14 cellular contexts compared by ENCODE assay signal in the genomic region with DNA sequence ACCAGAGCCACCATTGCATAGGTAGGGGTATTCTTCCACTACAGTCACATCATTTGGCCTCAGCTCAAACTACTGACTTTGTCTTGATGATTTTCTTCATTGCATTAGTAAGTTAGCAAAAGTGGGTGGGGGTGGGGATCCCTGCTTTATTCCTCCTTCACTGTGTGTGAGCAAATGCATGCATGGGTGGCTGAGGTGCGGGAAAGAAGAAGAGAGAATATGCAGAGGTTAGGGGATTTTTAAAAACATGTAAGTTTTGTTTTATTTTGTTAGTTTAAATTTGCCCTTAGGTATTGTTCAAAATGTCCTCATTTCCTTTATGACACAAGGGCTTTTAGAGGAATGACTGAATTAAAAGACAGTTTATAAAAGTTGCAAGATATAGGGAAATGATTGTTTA.
DNase-seq lines count a peak whose midpoint lies in the region; ATAC-seq and TF ChIP-seq lines count a peak whose summit lies in the region.
"Had no signal": no experiment of that assay in that cellular context is flagged by ENCODE, and none has a peak within 500 bp of the region (broad histone marks: within the 10 kb centered on the region; RNA-seq: fewer than 3 reads in every experiment).

No MANE protein-coding gene starts in this region.

- peaks cover 21% of the 10 kb centered on the region for H3K4me1 Mint-ChIP-seq in GM23338
- peaks cover 41% of the 10 kb centered on the region for H3K4me1 Mint-ChIP-seq in mesothelial cell of epicardium

- H3K4me3 Mint-ChIP-seq in GM23338 (no peak overlapping the region), mesothelial cell of epicardium (no peak overlapping the region)
- H3K4me3 Mint-ChIP-seq: activated T-helper 1 cell treated with anti-CD3 and anti-CD28 coated beads, Interleukin-12 subunit alpha, Interleukin-12 subunit beta, Interleukin-2, Interleukin-4 antibody, amounts not matched to agents 30 ng/mL and 10 ng/mL and 1 ng/mL, durations not matched to agents 14 hours and 24 hours and 36 hours had no signal

- H3K27ac Mint-ChIP-seq in GM23338 (peak overlapping the region; percentile 60; the same call in 1 of the 2 replicates), mesothelial cell of epicardium (peak overlapping the region; percentile 32)
- H3K27ac Mint-ChIP-seq: activated T-helper 1 cell treated with anti-CD3 and anti-CD28 coated beads, Interleukin-12 subunit alpha, Interleukin-12 subunit beta, Interleukin-2, Interleukin-4 antibody, amounts not matched to agents 30 ng/mL and 10 ng/mL and 1 ng/mL, durations not matched to agents 14 hours and 24 hours and 36 hours had no signal

- TF ChIP-seq CTCF in GM23338 (conservative IDR thresholded peaks at IDR 0.05; ENCODE audit: low read depth in 2 of 2) = no peak
- no peak for TF ChIP-seq CTCF in mesothelial cell of epicardium (IDR thresholded peaks at IDR 0.05; ENCODE audit: unreplicated experiment)
- TF ChIP-seq CTCF in Peyer's patch (IDR thresholded peaks at IDR 0.05) = no peak

- no peak for TF ChIP-seq POLR2A in Peyer's patch (IDR thresholded peaks at IDR 0.05)

- H3K4me3 ChIP-seq in GM23338 (no peak overlapping the region), Peyer's patch (no peak overlapping the region)

- no peaks in the 10 kb centered on the region for H3K27me3 ChIP-seq in GM23338 (ENCODE audit: insufficient read depth)
- no peaks in the 10 kb centered on the region for H3K27me3 ChIP-seq in Peyer's patch
- H3K27me3 ChIP-seq: neutrophil had no signal

- no peaks in the 10 kb centered on the region for H3K79me2 ChIP-seq in GM23338 (replicated peaks; ENCODE audit: insufficient read depth)

- peaks cover 8% of the 10 kb centered on the region; the same call in 1 of the 2 replicates for H3K4me1 ChIP-seq in GM23338 (ENCODE audit: insufficient read depth)
- H3K4me1 ChIP-seq in Peyer's patch = no peaks in the 10 kb centered on the region

- no peaks in the 10 kb centered on the region for H3K36me3 ChIP-seq in GM23338 (ENCODE audit: insufficient read depth)
- no peaks in the 10 kb centered on the region for H3K36me3 ChIP-seq in Peyer's patch
- H3K36me3 ChIP-seq: neutrophil, WERI-Rb-1 had no signal

- peak overlapping the region; percentile 21; the same call in 1 of the 2 replicates for H3K4me2 ChIP-seq in GM23338

- H3K27ac ChIP-seq in GM23338 (ENCODE audit: low read depth) (no peak overlapping the region), Peyer's patch (no peak overlapping the region)
- H3K27ac ChIP-seq: neutrophil, WERI-Rb-1 had no signal

- peak; percentile 22 for ATAC-seq in GM19025 (IDR thresholded peaks at IDR 0.05; ENCODE audit: low read depth, unreplicated experiment)
- ATAC-seq in GM23338 = peak; percentile 60
- peak; percentile 22 for ATAC-seq in HG03159 (IDR thresholded peaks at IDR 0.05; ENCODE audit: unreplicated experiment)

- peak; percentile 26 for DNase-seq in GM23338 (ENCODE audit: low spot score)
- DNase-seq in mesothelial cell of epicardium (ENCODE audit: low spot score in 2 of 2, unreplicated experiment in 2 of 2) = no peak
- no peak for DNase-seq in HuH-7 (ENCODE audit: low spot score)
- DNase-seq in UCSD-AML1 (lab: John Stamatoyannopoulos, UW; ENCODE audit: unreplicated experiment) = no peak
- DNase-seq in T1000 (lab: John Stamatoyannopoulos, UW) = no peak
- no peak for DNase-seq in Peyer's patch
- DNase-seq: Calu3, islet precursor cell, NCI-H2029 treated with DMSO at 0.1 percent for 48 hours, WERI-Rb-1 had no signal

- no peaks in the 10 kb centered on the region for H3K9me2 ChIP-seq in GM23338 (ENCODE audit: insufficient read depth)

- no peaks in the 10 kb centered on the region for H3F3A ChIP-seq in GM23338 (replicated peaks; ENCODE audit: low read depth)

- H3K9me3 ChIP-seq in Peyer's patch = no peaks in the 10 kb centered on the region
- H3K9me3 ChIP-seq: neutrophil had no signal

- H3K27me3 Mint-ChIP-seq in GM23338 (ENCODE audit: insufficient read depth, low read depth, poor library complexity) (peaks cover 2% of the 10 kb centered on the region), mesothelial cell of epicardium (ENCODE audit: low read depth) (no peaks in the 10 kb centered on the region)

- H3K9me3 Mint-ChIP-seq in GM23338 (no peaks in the 10 kb centered on the region), mesothelial cell of epicardium (peaks cover 4% of the 10 kb centered on the region)
- H3K9me3 Mint-ChIP-seq: activated T-helper 1 cell treated with anti-CD3 and anti-CD28 coated beads, Interleukin-12 subunit alpha, Interleukin-12 subunit beta, Interleukin-2, Interleukin-4 antibody, amounts not matched to agents 30 ng/mL and 10 ng/mL and 1 ng/mL, durations not matched to agents 14 hours and 24 hours and 36 hours had no signal

- no peak overlapping the region for H2AFZ ChIP-seq in GM23338

- H4K20me1 ChIP-seq in GM23338 (replicated peaks; ENCODE audit: insufficient read depth) = no peaks in the 10 kb centered on the region

- no peaks in the 10 kb centered on the region for H3K36me3 Mint-ChIP-seq in GM23338 (ENCODE audit: low read depth)
- no peaks in the 10 kb centered on the region for H3K36me3 Mint-ChIP-seq in mesothelial cell of epicardium

TF ChIP-seq in GM23338, 12 proteins besides CTCF, POLR2A, EP300 and RAD21:
- TF ChIP-seq EZH2 (IDR thresholded peaks at IDR 0.05; ENCODE audit: low read depth, unreplicated experiment) (no peak), POLR2AphosphoS5 (IDR thresholded peaks at IDR 0.05; ENCODE audit: low read depth) (no peak), ZNF331 (CRISPR knock-in tag; IDR thresholded peaks at IDR 0.05; ENCODE audit: low read depth) (no peak), ZNF114 (CRISPR knock-in tag; IDR thresholded peaks at IDR 0.05) (no peak)
- TF ChIP-seq, protein P1, sequence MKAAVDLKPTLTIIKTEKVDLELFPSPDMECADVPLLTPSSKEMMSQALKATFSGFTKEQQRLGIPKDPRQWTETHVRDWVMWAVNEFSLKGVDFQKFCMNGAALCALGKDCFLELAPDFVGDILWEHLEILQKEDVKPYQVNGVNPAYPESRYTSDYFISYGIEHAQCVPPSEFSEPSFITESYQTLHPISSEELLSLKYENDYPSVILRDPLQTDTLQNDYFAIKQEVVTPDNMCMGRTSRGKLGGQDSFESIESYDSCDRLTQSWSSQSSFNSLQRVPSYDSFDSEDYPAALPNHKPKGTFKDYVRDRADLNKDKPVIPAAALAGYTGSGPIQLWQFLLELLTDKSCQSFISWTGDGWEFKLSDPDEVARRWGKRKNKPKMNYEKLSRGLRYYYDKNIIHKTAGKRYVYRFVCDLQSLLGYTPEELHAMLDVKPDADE (IDR thresholded peaks at IDR 0.05) = no peak
